2 cellular contexts compared by ENCODE assay signal in genomic region chr14:75282166-75282547, GRCh38.
TF ChIP-seq lines count a peak whose summit lies in the region.

No MANE protein-coding gene starts in this region.

TF ChIP-seq in SK-N-SH treated with all-trans-retinoic acid at 6 μM for 48 hours, 23 proteins besides CTCF, POLR2A, EP300 and RAD21 (continued from another document):
- no peak for TF ChIP-seq PATZ1 (CRISPR knock-in tag; IDR thresholded peaks at IDR 0.05; ENCODE audit: borderline replicate concordance)
- no peak for TF ChIP-seq TSHZ2 (CRISPR knock-in tag; IDR thresholded peaks at IDR 0.05)
- TF ChIP-seq TCF4 (CRISPR knock-in tag; IDR thresholded peaks at IDR 0.05; ENCODE audit: borderline replicate concordance), result no peak
- no peak for TF ChIP-seq CSDC2 (CRISPR knock-in tag; IDR thresholded peaks at IDR 0.05)
- no peak for TF ChIP-seq CREB5 (CRISPR knock-in tag; IDR thresholded peaks at IDR 0.05; ENCODE audit: low read depth)

TF ChIP-seq in SK-N-SH, 30 proteins besides CTCF, POLR2A, EP300 and RAD21 (continued from another document):
- TF ChIP-seq REST (IDR thresholded peaks at IDR 0.05; ENCODE audit: low read depth, low read length), result no peak
